ENCODE assay signal across 1 cellular context in the genomic region with DNA sequence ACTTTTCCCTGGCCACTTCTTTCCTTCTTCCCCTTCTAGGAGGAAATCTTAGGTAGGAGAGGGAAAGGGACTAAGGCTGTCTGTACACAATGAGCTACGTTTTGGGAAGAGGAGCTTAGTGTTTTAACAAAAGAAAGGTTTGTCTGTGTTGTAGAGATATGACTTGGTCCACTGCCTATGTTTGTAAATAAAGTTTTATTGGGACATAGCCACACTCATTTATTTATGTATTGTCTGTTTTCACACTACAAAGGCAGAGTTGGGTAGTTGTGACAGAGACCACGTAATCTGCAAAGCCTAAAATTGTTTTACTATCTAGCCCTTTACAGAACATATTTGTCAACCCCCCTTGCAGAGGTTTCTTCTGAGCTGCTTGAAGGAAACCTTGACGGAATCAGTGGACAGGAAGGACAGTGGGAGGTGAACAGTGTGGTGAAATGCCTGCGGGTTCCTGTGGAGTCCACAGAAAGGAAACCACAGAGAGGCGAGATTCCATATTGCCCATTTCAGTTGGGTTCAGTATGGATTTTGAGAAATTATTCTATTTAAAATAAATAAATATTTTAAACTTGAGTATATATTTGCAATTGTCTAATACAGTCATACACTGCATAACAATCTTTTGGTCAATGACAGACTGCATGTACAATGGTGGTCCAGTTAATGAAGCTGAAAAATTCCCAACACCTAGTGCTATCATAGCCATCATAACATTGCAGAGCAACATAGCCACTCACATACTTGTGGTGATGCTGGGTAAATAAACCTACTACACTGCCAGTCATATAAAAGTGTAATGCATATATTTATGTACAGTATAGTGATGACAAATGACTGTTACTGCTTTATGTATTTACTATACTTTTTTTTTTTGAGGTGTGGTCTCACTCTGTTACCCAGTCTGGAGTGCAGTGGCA.
TF ChIP-seq lines count a peak whose summit lies in the region.

No MANE protein-coding gene starts in this region.

TF ChIP-seq in GM12878, 131 proteins besides CTCF, POLR2A, EP300 and RAD21:
- TF ChIP-seq NFYA (IDR thresholded peaks at IDR 0.05; ENCODE audit: borderline replicate concordance, low read depth, low read length) = no peak
- no peak for TF ChIP-seq KAT2A (conservative IDR thresholded peaks at IDR 0.05; ENCODE audit: control insufficient read depth, low read depth, low read length)
- TF ChIP-seq, protein P1, sequence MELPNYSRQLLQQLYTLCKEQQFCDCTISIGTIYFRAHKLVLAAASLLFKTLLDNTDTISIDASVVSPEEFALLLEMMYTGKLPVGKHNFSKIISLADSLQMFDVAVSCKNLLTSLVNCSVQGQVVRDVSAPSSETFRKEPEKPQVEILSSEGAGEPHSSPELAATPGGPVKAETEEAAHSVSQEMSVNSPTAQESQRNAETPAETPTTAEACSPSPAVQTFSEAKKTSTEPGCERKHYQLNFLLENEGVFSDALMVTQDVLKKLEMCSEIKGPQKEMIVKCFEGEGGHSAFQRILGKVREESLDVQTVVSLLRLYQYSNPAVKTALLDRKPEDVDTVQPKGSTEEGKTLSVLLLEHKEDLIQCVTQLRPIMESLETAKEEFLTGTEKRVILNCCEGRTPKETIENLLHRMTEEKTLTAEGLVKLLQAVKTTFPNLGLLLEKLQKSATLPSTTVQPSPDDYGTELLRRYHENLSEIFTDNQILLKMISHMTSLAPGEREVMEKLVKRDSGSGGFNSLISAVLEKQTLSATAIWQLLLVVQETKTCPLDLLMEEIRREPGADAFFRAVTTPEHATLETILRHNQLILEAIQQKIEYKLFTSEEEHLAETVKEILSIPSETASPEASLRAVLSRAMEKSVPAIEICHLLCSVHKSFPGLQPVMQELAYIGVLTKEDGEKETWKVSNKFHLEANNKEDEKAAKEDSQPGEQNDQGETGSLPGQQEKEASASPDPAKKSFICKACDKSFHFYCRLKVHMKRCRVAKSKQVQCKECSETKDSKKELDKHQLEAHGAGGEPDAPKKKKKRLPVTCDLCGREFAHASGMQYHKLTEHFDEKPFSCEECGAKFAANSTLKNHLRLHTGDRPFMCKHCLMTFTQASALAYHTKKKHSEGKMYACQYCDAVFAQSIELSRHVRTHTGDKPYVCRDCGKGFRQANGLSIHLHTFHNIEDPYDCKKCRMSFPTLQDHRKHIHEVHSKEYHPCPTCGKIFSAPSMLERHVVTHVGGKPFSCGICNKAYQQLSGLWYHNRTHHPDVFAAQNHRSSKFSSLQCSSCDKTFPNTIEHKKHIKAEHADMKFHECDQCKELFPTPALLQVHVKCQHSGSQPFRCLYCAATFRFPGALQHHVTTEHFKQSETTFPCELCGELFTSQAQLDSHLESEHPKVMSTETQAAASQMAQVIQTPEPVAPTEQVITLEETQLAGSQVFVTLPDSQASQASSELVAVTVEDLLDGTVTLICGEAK (IDR thresholded peaks at IDR 0.05; ENCODE audit: borderline replicate concordance) = peak; percentile 51; the same call in 1 of the 2 replicates
- TF ChIP-seq POU2F2 (IDR thresholded peaks at IDR 0.05; ENCODE audit: borderline replicate concordance, low read depth, low read length) = no peak
- no peak for TF ChIP-seq CHD1 (IDR thresholded peaks at IDR 0.05; ENCODE audit: low read depth, low read length)
- TF ChIP-seq TCF7 (IDR thresholded peaks at IDR 0.05; ENCODE audit: borderline replicate concordance) = no peak
- TF ChIP-seq ZNF384 (IDR thresholded peaks at IDR 0.05; ENCODE audit: borderline replicate concordance, low read depth, low read length) = no peak
- TF ChIP-seq JUNB (IDR thresholded peaks at IDR 0.05) = no peak
